In the genomic region with DNA sequence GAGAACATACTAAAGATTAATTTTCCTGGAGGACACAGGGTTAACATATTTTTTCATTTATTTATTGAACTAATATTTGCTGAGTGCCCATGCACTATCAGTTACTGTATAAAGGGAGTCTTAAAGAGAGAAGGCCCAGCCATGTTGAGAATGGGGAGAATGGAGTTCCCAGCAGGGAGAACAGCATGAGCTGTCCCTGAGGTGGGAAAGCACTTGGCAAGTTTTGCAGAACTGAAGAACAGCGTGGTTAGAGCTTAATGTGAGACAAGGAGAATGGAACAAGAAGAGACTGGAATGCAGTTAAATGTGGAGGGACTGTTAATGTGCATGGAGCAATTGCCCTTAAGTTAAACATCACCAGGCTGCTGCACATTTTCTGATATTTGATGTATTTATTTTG, we compare ENCODE assay signal across 22 cellular contexts.
DNase-seq lines count a peak whose midpoint lies in the region; ATAC-seq and TF ChIP-seq lines count a peak whose summit lies in the region.
"Had no signal": no experiment of that assay in that cellular context is flagged by ENCODE, and none has a peak within 500 bp of the region (broad histone marks: within the 10 kb centered on the region; RNA-seq: fewer than 3 reads in every experiment).

No MANE protein-coding gene starts in this region.

- DNase-seq in GM23248 (peak; percentile 46), SK-N-SH (no peak), fibroblast of mammary gland (ENCODE audit: low read depth) (peak; percentile 28), neural progenitor cell (ENCODE audit: low spot score) (peak; percentile 49), GM19238 (ENCODE audit: insufficient read length, low spot score) (no peak), GM13976 (ENCODE audit: low spot score) (no peak), mucosa of descending colon (no peak)
- DNase-seq: activated CD4-positive, alpha-beta memory T cell treated with anti-CD3 and anti-CD28 coated beads for 36 hours; activated T-cell treated with anti-CD3 and anti-CD28 coated beads, Interleukin-2, amount 50 U/mL, for 24 hours; effector memory CD8-positive, alpha-beta T cell; GDM1; left ventricle myocardium inferior; naive B cell had no signal

- no peak overlapping the region for H3K4me3 Mint-ChIP-seq in neural progenitor cell
- H3K4me3 Mint-ChIP-seq: activated CD4-positive, alpha-beta memory T cell treated with anti-CD3 and anti-CD28 coated beads for 36 hours; activated naive CD8-positive, alpha-beta T cell; activated T-cell treated with anti-CD3 and anti-CD28 coated beads, Interleukin-2, amount 50 U/mL, for 24 hours; B cell; central memory CD8-positive, alpha-beta T cell; effector memory CD8-positive, alpha-beta T cell; naive B cell had no signal

- intact Hi-C loops in mucosa of descending colon (cut with DNase I, micrococcal nuclease): no loop called here

- H3K9me2 ChIP-seq in GM23248 (ENCODE audit: insufficient read depth): no peaks in the 10 kb centered on the region
- H3K9me2 ChIP-seq in SK-N-SH: no peaks in the 10 kb centered on the region

- CTCF ChIA-PET in SK-N-SH (lab: Yijun Ruan, JAX): interaction anchor here (0.6 to 1.5 kb wide), 4 partner anchors 14 to 514 kb away, joined by 3 to 6 read pairs (median 4); no protein-coding TSS in a partner anchor

- no peaks in the 10 kb centered on the region for H3K9me3 Mint-ChIP-seq in neural progenitor cell
- H3K9me3 Mint-ChIP-seq: activated T-cell treated with anti-CD3 and anti-CD28 coated beads, Interleukin-2, amount 50 U/mL, for 24 hours; naive B cell had no signal

- H3K79me2 ChIP-seq in GM23248 (ENCODE audit: insufficient read depth) (no peaks in the 10 kb centered on the region), SK-N-SH (ENCODE audit: insufficient read depth) (peaks cover 88% of the 10 kb centered on the region), neural progenitor cell (ENCODE audit: low read depth) (no peaks in the 10 kb centered on the region)
- H3K79me2 ChIP-seq: hepatocyte had no signal

- H3K27ac Mint-ChIP-seq in neural progenitor cell: no peak overlapping the region
- H3K27ac Mint-ChIP-seq: activated CD4-positive, alpha-beta memory T cell treated with anti-CD3 and anti-CD28 coated beads for 36 hours; activated naive CD8-positive, alpha-beta T cell; activated T-cell treated with anti-CD3 and anti-CD28 coated beads, Interleukin-2, amount 50 U/mL, for 24 hours; B cell; effector memory CD8-positive, alpha-beta T cell; naive B cell had no signal

- in situ Hi-C loops in GM23248 (cut with MboI): no loop called here
- in situ Hi-C loops in GM13976 (cut with MboI; ENCODE audit: low sequenced_read_pairs, unreplicated experiment): no loop called here

- H3K9ac ChIP-seq in GM23248: no peak overlapping the region
- H3K9ac ChIP-seq in SK-N-SH: no peak overlapping the region
- H3K9ac ChIP-seq in neural progenitor cell: no peak overlapping the region
- H3K9ac ChIP-seq: KMS-11 had no signal

- H3K36me3 ChIP-seq in GM23248 (ENCODE audit: low read depth) (no peaks in the 10 kb centered on the region), SK-N-SH (replicated peaks in 1 of 2; ENCODE audit: control insufficient read depth in 1 of 2, insufficient read depth in 2 of 2, low read length in 1 of 2) (peaks cover 8 to 11% of the 10 kb centered on the region in 2 experiments), neural progenitor cell (no peaks in the 10 kb centered on the region), mucosa of descending colon (ENCODE audit: low read depth) (no peaks in the 10 kb centered on the region)
- H3K36me3 ChIP-seq: left ventricle myocardium inferior had no signal

- H4K20me1 ChIP-seq in GM23248 (ENCODE audit: insufficient read depth) (no peaks in the 10 kb centered on the region), SK-N-SH (ENCODE audit: insufficient read depth) (no peaks in the 10 kb centered on the region), neural progenitor cell (ENCODE audit: low read depth) (no peaks in the 10 kb centered on the region)

- H2AFZ ChIP-seq in GM23248 (no peak overlapping the region), SK-N-SH (ENCODE audit: low read depth) (no peak overlapping the region), neural progenitor cell (replicated peaks) (no peak overlapping the region)
- H2AFZ ChIP-seq: hepatocyte had no signal

- H3F3A ChIP-seq in GM23248 (ENCODE audit: insufficient read depth): peaks cover 31% of the 10 kb centered on the region
- peaks cover 27% of the 10 kb centered on the region for H3F3A ChIP-seq in SK-N-SH (replicated peaks; ENCODE audit: insufficient read depth)
- peaks cover 9% of the 10 kb centered on the region for H3F3A ChIP-seq in neural progenitor cell (ENCODE audit: low read depth)

- H3K4me1 ChIP-seq in GM23248 (ENCODE audit: insufficient read depth): peaks cover 23% of the 10 kb centered on the region
- peaks cover 17 to 23% of the 10 kb centered on the region in 2 experiments for H3K4me1 ChIP-seq in SK-N-SH (ENCODE audit: control insufficient read depth in 1 of 2, insufficient read depth in 2 of 2, low read depth in 1 of 2, low read length in 1 of 2)
- peaks cover 14% of the 10 kb centered on the region for H3K4me1 ChIP-seq in neural progenitor cell
- H3K4me1 ChIP-seq in mucosa of descending colon (ENCODE audit: low read depth): no peaks in the 10 kb centered on the region
- H3K4me1 ChIP-seq: left ventricle myocardium inferior had no signal

- no peaks in the 10 kb centered on the region for H3K27me3 Mint-ChIP-seq in neural progenitor cell (ENCODE audit: insufficient read depth, low read depth)
- H3K27me3 Mint-ChIP-seq: activated CD4-positive, alpha-beta memory T cell treated with anti-CD3 and anti-CD28 coated beads for 36 hours; activated naive CD8-positive, alpha-beta T cell; activated T-cell treated with anti-CD3 and anti-CD28 coated beads, Interleukin-2, amount 50 U/mL, for 24 hours; central memory CD8-positive, alpha-beta T cell; effector memory CD8-positive, alpha-beta T cell; naive B cell had no signal

- no peaks in the 10 kb centered on the region for H3K36me3 Mint-ChIP-seq in neural progenitor cell
- H3K36me3 Mint-ChIP-seq: activated CD4-positive, alpha-beta memory T cell treated with anti-CD3 and anti-CD28 coated beads for 36 hours; activated naive CD8-positive, alpha-beta T cell; naive B cell had no signal

- POLR2A ChIA-PET in SK-N-SH (lab: Yijun Ruan, JAX): no interaction called here

- H3K9me3 ChIP-seq in GM23248 (ENCODE audit: low read depth) (no peaks in the 10 kb centered on the region), SK-N-SH (no peaks in the 10 kb centered on the region), neural progenitor cell (ENCODE audit: low read depth) (no peaks in the 10 kb centered on the region), mucosa of descending colon (no peaks in the 10 kb centered on the region)
- H3K9me3 ChIP-seq: left ventricle myocardium inferior had no signal

- H3K27me3 ChIP-seq in GM23248 (replicated peaks; ENCODE audit: insufficient read depth): peaks cover 5% of the 10 kb centered on the region; the same call in 1 of the 2 replicates
- H3K27me3 ChIP-seq in SK-N-SH (ENCODE audit: insufficient read depth): no peaks in the 10 kb centered on the region
- H3K27me3 ChIP-seq in neural progenitor cell: no peaks in the 10 kb centered on the region
- H3K27me3 ChIP-seq: hepatocyte had no signal

- H3K27ac ChIP-seq in GM23248 (no peak overlapping the region), SK-N-SH (ENCODE audit: low read depth in 2 of 2, low read length in 1 of 2) (peak overlapping the region; percentile 26 to 81), neural progenitor cell (peak overlapping the region; percentile 56)
- H3K27ac ChIP-seq: hepatocyte, KMS-11, left ventricle myocardium inferior, RWPE1, VCaP had no signal

- TF ChIP-seq EP300 in SK-N-SH (IDR thresholded peaks at IDR 0.05; ENCODE audit: borderline replicate concordance in 1 of 2, low read depth in 1 of 2, low read length in 1 of 2): no peak

- no peak for TF ChIP-seq CTCF in SK-N-SH (IDR thresholded peaks at IDR 0.05)
- no peak for TF ChIP-seq CTCF in fibroblast of mammary gland (conservative IDR thresholded peaks at IDR 0.05; ENCODE audit: control insufficient read depth, insufficient read depth, low read depth, low read length)
- TF ChIP-seq CTCF in neural progenitor cell (IDR thresholded peaks at IDR 0.05): no peak
- no peak for TF ChIP-seq CTCF in GM13976 (IDR thresholded peaks at IDR 0.05; ENCODE audit: borderline replicate concordance, control extremely low read depth, extremely low read depth, insufficient read depth, missing control alignments)
- TF ChIP-seq CTCF in mucosa of descending colon (IDR thresholded peaks at IDR 0.05): no peak

- no peak for ATAC-seq in mucosa of descending colon
- no peak for ATAC-seq in GM18511 (IDR thresholded peaks at IDR 0.05; ENCODE audit: unreplicated experiment)
- ATAC-seq: effector memory CD8-positive, alpha-beta T cell had no signal

- TF ChIP-seq RAD21 in SK-N-SH (IDR thresholded peaks at IDR 0.05; ENCODE audit: low read length): no peak

- H3K4me1 Mint-ChIP-seq in neural progenitor cell: peaks cover 8% of the 10 kb centered on the region
- H3K4me1 Mint-ChIP-seq: B cell; central memory CD8-positive, alpha-beta T cell; naive B cell had no signal

- no peak overlapping the region for H3K4me2 ChIP-seq in GM23248 (ENCODE audit: unreplicated experiment)
- H3K4me2 ChIP-seq in SK-N-SH: no peak overlapping the region
- peak overlapping the region; percentile 55 for H3K4me2 ChIP-seq in neural progenitor cell
- H3K4me2 ChIP-seq: hepatocyte, KMS-11, smooth muscle cell had no signal

- H3K4me3 ChIP-seq in GM23248 (no peak overlapping the region), SK-N-SH (ENCODE audit: low read depth in 2 of 2, low read length in 1 of 2) (no peak overlapping the region), fibroblast of mammary gland (ENCODE audit: control insufficient read depth, low read depth, low read length) (no peak overlapping the region), neural progenitor cell (no peak overlapping the region), mucosa of descending colon (no peak overlapping the region)
- H3K4me3 ChIP-seq: hepatocyte, left ventricle myocardium inferior, smooth muscle cell had no signal

- 79 to 81% methylated on average over 1 of the region's 1 CpG for WGBS in GM23248 (ENCODE audit: low coverage in 1 of 2, low lambda C conversion rate in 2 of 2, missing lambda C conversion rate in 2 of 2), 2 experiments
- WGBS in SK-N-SH (ENCODE audit: low lambda C conversion rate): 73% methylated on average over 1 of the region's 1 CpG

TF ChIP-seq in SK-N-SH, 30 proteins besides CTCF, POLR2A, EP300 and RAD21 (continues in another document):
- TF ChIP-seq, protein P1, sequence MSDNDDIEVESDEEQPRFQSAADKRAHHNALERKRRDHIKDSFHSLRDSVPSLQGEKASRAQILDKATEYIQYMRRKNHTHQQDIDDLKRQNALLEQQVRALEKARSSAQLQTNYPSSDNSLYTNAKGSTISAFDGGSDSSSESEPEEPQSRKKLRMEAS (IDR thresholded peaks at IDR 0.05; ENCODE audit: low read depth): peak; percentile 34; the same call in 1 of the 2 replicates
- TF ChIP-seq GATA2 (CRISPR knock-in tag; IDR thresholded peaks at IDR 0.05): no peak

Comparison
In these comparisons a context has a peak if more than half of its experiments do, and no peak if none do; other contexts are left out.
1. DNase-seq: peak in GM23248 (single experiment), fibroblast of mammary gland (single experiment) and neural progenitor cell (single experiment); none in SK-N-SH (single experiment), GM19238 (single experiment), GM13976 (single experiment) and mucosa of descending colon (0 of 3).